In genomic region chr2:111973701-111974100, GRCh38 we compare ENCODE assay signal across 18 cellular contexts.
DNase-seq lines count a peak whose midpoint lies in the region; ATAC-seq, FAIRE-seq and TF ChIP-seq lines count a peak whose summit lies in the region.
"Had no signal": no experiment of that assay in that cellular context is flagged by ENCODE, and none has a peak within 500 bp of the region (broad histone marks: within the 10 kb centered on the region; RNA-seq: fewer than 3 reads in every experiment).

No MANE protein-coding gene starts in this region.

- 24 to 26% methylated on average over 4 of the region's 4 CpGs for WGBS in aorta, 2 donors
- WGBS in right lobe of liver (ENCODE audit: insufficient coverage, low coverage, low lambda C conversion rate, missing lambda C conversion rate) = 97% methylated on average over 4 of the region's 4 CpGs

- ATAC-seq in left ventricle myocardium superior (no peak), aorta (ENCODE audit: low FRiP score) (no peak), right lobe of liver (no peak)

- no peaks in the 10 kb centered on the region for H3K27me3 ChIP-seq in left ventricle myocardium inferior (ENCODE audit: low read depth)
- H3K27me3 ChIP-seq in astrocyte (ENCODE audit: insufficient read depth, low read length) = peaks cover 17% of the 10 kb centered on the region
- no peaks in the 10 kb centered on the region for H3K27me3 ChIP-seq in aorta (ENCODE audit: control insufficient read depth in 1 of 2, insufficient read depth in 2 of 2, low read length in 1 of 2)
- no peaks in the 10 kb centered on the region for H3K27me3 ChIP-seq in right lobe of liver
- H3K27me3 ChIP-seq: SJSA1 had no signal

- no peak for FAIRE-seq in astrocyte (lab: Jason Lieb, UNC)
- FAIRE-seq: HTR-8/SVneo had no signal

- H3K4me3 Mint-ChIP-seq in astrocyte (ENCODE audit: unreplicated experiment) = peak overlapping the region; percentile 58
- no peak overlapping the region for H3K4me3 Mint-ChIP-seq in mesothelial cell of epicardium

- H3K4me3 ChIP-seq in left ventricle myocardium inferior = no peak overlapping the region
- no peak overlapping the region for H3K4me3 ChIP-seq in astrocyte (ENCODE audit: insufficient read depth, low read depth, low read length)
- H3K4me3 ChIP-seq in aorta (ENCODE audit: low read length in 2 of 2) = no peak overlapping the region
- no peak overlapping the region for H3K4me3 ChIP-seq in right lobe of liver
- H3K4me3 ChIP-seq: GM12878, SJSA1 had no signal

- H3K4me1 Mint-ChIP-seq in astrocyte (ENCODE audit: low read depth, unreplicated experiment) (peaks cover 20% of the 10 kb centered on the region), mesothelial cell of epicardium (peaks cover 3% of the 10 kb centered on the region)

- intact Hi-C loops in left ventricle myocardium inferior (cut with micrococcal nuclease) (no loop called here), left ventricle myocardium superior (cut with micrococcal nuclease) (loop anchor here (10.0 kb wide), 1 partner anchor 61 kb away; no protein-coding TSS in a partner anchor), aorta (cut with DNase I) (loop anchor here in 1 of 2 donors (1.0 to 5.0 kb wide), 3 partner anchors 27 to 79 kb away; partner anchors contain the start of gene MERTK), right lobe of liver (cut with DNase I) (no loop called here)

- H3K36me3 ChIP-seq in left ventricle myocardium inferior (peaks cover 39% of the 10 kb centered on the region), astrocyte (ENCODE audit: insufficient read depth, low read length) (no peaks in the 10 kb centered on the region), aorta (ENCODE audit: control insufficient read depth in 1 of 2, insufficient read depth in 2 of 2, low read length in 1 of 2) (peaks cover 0 to 2% of the 10 kb centered on the region in 2 donors), right lobe of liver (peaks cover 0 to 20% (median 2%) of the 10 kb centered on the region in 4 donors)
- H3K36me3 ChIP-seq: SJSA1 had no signal

- H3K27ac ChIP-seq in left ventricle myocardium inferior (replicated peaks) (peak overlapping the region; percentile 59), astrocyte (ENCODE audit: low read depth, low read length) (no peak overlapping the region), aorta (ENCODE audit: low read depth in 1 of 2, low read length in 2 of 2) (peak overlapping the region; percentile 78 to 97), right lobe of liver (no peak overlapping the region)
- H3K27ac ChIP-seq: SJSA1 had no signal

- no peak overlapping the region for H3K9ac ChIP-seq in astrocyte (ENCODE audit: low read length)

- DNase-seq in left ventricle myocardium inferior (no peak), left ventricle myocardium superior (no peak), astrocyte (ENCODE audit: low read depth) (no peak), mesothelial cell of epicardium (ENCODE audit: low spot score in 2 of 2, unreplicated experiment in 2 of 2) (no peak), aorta (no peak), SKM-1 (lab: John Stamatoyannopoulos, UW; ENCODE audit: unreplicated experiment) (no peak), right lobe of liver (no peak)
- no peak for DNase-seq in effector CD8-positive, alpha-beta T cell (lab: John Stamatoyannopoulos, UW)
- DNase-seq: 8988T, Calu3, DMS79, NCI-H1048, NCI-H1694 treated with DMSO at 0.1 percent for 48 hours, NCI-H446, NCI-H82 had no signal

- H3K9me3 Mint-ChIP-seq in astrocyte (ENCODE audit: unreplicated experiment) = peaks cover 6% of the 10 kb centered on the region
- peaks cover 13% of the 10 kb centered on the region for H3K9me3 Mint-ChIP-seq in mesothelial cell of epicardium

- TF ChIP-seq CTCF in left ventricle myocardium inferior (IDR thresholded peaks at IDR 0.05; ENCODE audit: borderline replicate concordance) (no peak), astrocyte (IDR thresholded peaks at IDR 0.05; ENCODE audit: insufficient read depth, low read depth, low read length) (no peak), mesothelial cell of epicardium (IDR thresholded peaks at IDR 0.05; ENCODE audit: unreplicated experiment) (no peak), right lobe of liver (IDR thresholded peaks at IDR 0.05) (no peak)

- no peak for TF ChIP-seq POLR2A in right lobe of liver (IDR thresholded peaks at IDR 0.05)

- no peak overlapping the region for H2AFZ ChIP-seq in astrocyte (ENCODE audit: low read depth, low read length)

- peak overlapping the region; percentile 51 for H3K4me2 ChIP-seq in astrocyte (ENCODE audit: low read length)

- H3K4me1 ChIP-seq in left ventricle myocardium inferior (peaks cover 20% of the 10 kb centered on the region), astrocyte (ENCODE audit: insufficient read depth, low read length) (peaks cover 25% of the 10 kb centered on the region), aorta (ENCODE audit: control insufficient read depth in 1 of 2, insufficient read depth in 2 of 2, low read length in 2 of 2) (peaks cover 2 to 16% of the 10 kb centered on the region in 2 donors), right lobe of liver (peaks cover 0 to 11% (median 4%) of the 10 kb centered on the region in 4 donors)

- H3K27ac Mint-ChIP-seq in astrocyte (ENCODE audit: unreplicated experiment) (peak overlapping the region; percentile 73), mesothelial cell of epicardium (peak overlapping the region; percentile 54)

- H3K36me3 Mint-ChIP-seq in astrocyte (ENCODE audit: low read depth, unreplicated experiment) = peaks cover 18% of the 10 kb centered on the region
- H3K36me3 Mint-ChIP-seq in mesothelial cell of epicardium = peaks cover 52% of the 10 kb centered on the region

- H4K20me1 ChIP-seq in astrocyte (ENCODE audit: insufficient read depth, low read length) = no peaks in the 10 kb centered on the region

- H3K9me3 ChIP-seq in left ventricle myocardium inferior (replicated peaks) = peaks cover 13% of the 10 kb centered on the region
- H3K9me3 ChIP-seq in astrocyte (ENCODE audit: insufficient read depth, low read depth, low read length) = no peaks in the 10 kb centered on the region
- no peaks in the 10 kb centered on the region for H3K9me3 ChIP-seq in aorta (ENCODE audit: control insufficient read depth, low read length)
- no peaks in the 10 kb centered on the region for H3K9me3 ChIP-seq in right lobe of liver

- H3K27me3 Mint-ChIP-seq in astrocyte (ENCODE audit: low read depth, unreplicated experiment) = no peaks in the 10 kb centered on the region
- no peaks in the 10 kb centered on the region for H3K27me3 Mint-ChIP-seq in mesothelial cell of epicardium (ENCODE audit: low read depth)

- H3K79me2 ChIP-seq in astrocyte (ENCODE audit: insufficient read depth, low read length) = no peaks in the 10 kb centered on the region

Comparison
In these comparisons a context has a peak if more than half of its experiments do, and no peak if none do; other contexts are left out.
1. H3K27ac ChIP-seq: peak in left ventricle myocardium inferior (single experiment) and aorta (2 of 2); none in astrocyte (single experiment) and right lobe of liver (0 of 3).